In genomic region chr16:11067266-11067665, GRCh38 we compare ENCODE assay signal across 16 cellular contexts.
"Had no signal": no experiment of that assay in that cellular context is flagged by ENCODE, and none has a peak within 500 bp of the region (broad histone marks: within the 10 kb centered on the region; RNA-seq: fewer than 3 reads in every experiment).

No MANE protein-coding gene starts in this region.

- H3K27ac ChIP-seq: colonic mucosa, left ventricle myocardium inferior, right atrium auricular region had no signal

- H3K36me3 ChIP-seq: colonic mucosa had no signal

- H3K9me3 ChIP-seq: colonic mucosa, left ventricle myocardium inferior, right atrium auricular region had no signal

- H3K4me3 Mint-ChIP-seq: activated naive CD4-positive, alpha-beta T cell treated with anti-CD3 and anti-CD28 coated beads, Interleukin-2, amount 10 ng/mL, durations not matched to agents 7 days and 5 days; activated T-cell treated with anti-CD3 and anti-CD28 coated beads, Interleukin-2, amount 50 U/mL, for 72 hours; natural killer cell; stimulated activated naive CD8-positive, alpha-beta T cell treated with anti-CD3 and anti-CD28 coated beads, Interleukin-15, amount 100 ng/mL, for 72 hours; type B pancreatic cell had no signal

- H3K9me3 Mint-ChIP-seq: activated naive CD4-positive, alpha-beta T cell treated with anti-CD3 and anti-CD28 coated beads, Interleukin-2, amount 10 ng/mL, durations not matched to agents 7 days and 5 days; activated T-cell treated with anti-CD3 and anti-CD28 coated beads, Interleukin-2, amount 50 U/mL, for 72 hours; natural killer cell; stimulated activated naive CD8-positive, alpha-beta T cell treated with anti-CD3 and anti-CD28 coated beads, Interleukin-15, amount 100 ng/mL, for 72 hours; type B pancreatic cell had no signal

- H3K4me1 ChIP-seq: colonic mucosa, left ventricle myocardium inferior, right atrium auricular region had no signal

- ATAC-seq: esophagus mucosa, natural killer cell had no signal

- H3K27me3 Mint-ChIP-seq: activated naive CD4-positive, alpha-beta T cell treated with anti-CD3 and anti-CD28 coated beads, Interleukin-2, amount 10 ng/mL, durations not matched to agents 7 days and 5 days; stimulated activated naive CD8-positive, alpha-beta T cell treated with anti-CD3 and anti-CD28 coated beads, Interleukin-15, amount 100 ng/mL, for 72 hours; type B pancreatic cell had no signal

- H3K4me3 ChIP-seq: colonic mucosa, left ventricle myocardium inferior, right atrium auricular region had no signal

- H3K27ac Mint-ChIP-seq: type B pancreatic cell had no signal

- DNase-seq: activated CD4-positive, CD25-positive, alpha-beta regulatory T cell; activated naive CD4-positive, alpha-beta T cell treated with anti-CD3 and anti-CD28 coated beads, Interleukin-2, amount 10 ng/mL, durations not matched to agents 7 days and 5 days; activated T-cell treated with anti-CD3 and anti-CD28 coated beads, Interleukin-2, amount 50 U/mL, for 72 hours; caudate nucleus; colonic mucosa; left ventricle myocardium inferior; mesenchymal stem cell; natural killer cell; nucleus accumbens; posterior cingulate gyrus; small intestine; stimulated activated CD4-positive, alpha-beta T cell treated with anti-CD3 and anti-CD28 coated beads, Interleukin-4, amount 100 ng/mL, for 24 hours; stimulated activated naive CD8-positive, alpha-beta T cell treated with anti-CD3 and anti-CD28 coated beads, Interleukin-15, amount 100 ng/mL, for 72 hours had no signal

- H3K27me3 ChIP-seq: colonic mucosa, right atrium auricular region had no signal
